In the genomic region with DNA sequence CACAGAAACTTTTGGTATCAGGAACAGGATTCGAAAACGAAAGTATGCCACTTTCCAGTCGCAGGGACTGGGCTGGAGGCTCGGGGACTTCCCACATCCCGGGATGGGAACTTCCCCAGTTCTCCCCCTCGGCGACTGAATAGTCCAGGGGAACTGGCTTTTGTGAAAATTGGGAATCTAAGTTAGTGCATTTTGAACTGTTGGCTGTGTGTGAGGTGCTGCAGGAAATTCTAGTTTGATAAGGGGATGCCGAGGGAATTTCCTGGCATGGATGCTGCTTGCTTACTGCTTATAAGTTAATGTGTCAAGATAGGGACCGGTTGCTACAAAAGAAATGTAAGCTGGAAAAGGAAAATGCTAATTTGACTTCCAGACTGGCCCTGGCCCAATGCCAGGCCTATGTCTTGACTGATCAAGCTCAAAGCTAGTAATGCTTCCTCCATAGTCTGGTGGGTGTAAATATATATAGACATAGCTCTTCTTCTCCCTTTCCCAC, we compare ENCODE assay signal across 8 cellular contexts.
DNase-seq lines count a peak whose midpoint lies in the region; ATAC-seq, FAIRE-seq and TF ChIP-seq lines count a peak whose summit lies in the region.

No MANE protein-coding gene starts in this region.

- no peaks in the 10 kb centered on the region for H4K20me1 ChIP-seq in endothelial cell of umbilical vein (replicated peaks; ENCODE audit: control insufficient read depth, extremely low read depth, insufficient read depth, low read length)

- in situ Hi-C loops in G401 (cut with HindIII; ENCODE audit: low sequenced_read_pairs), result no loop called here

- no peaks in the 10 kb centered on the region for H3K9me3 ChIP-seq in endothelial cell of umbilical vein (replicated peaks; ENCODE audit: control insufficient read depth, insufficient read depth, low read length)

- ATAC-seq in GM21423 (IDR thresholded peaks at IDR 0.05; ENCODE audit: unreplicated experiment) (no peak), HG02885 (IDR thresholded peaks at IDR 0.05; ENCODE audit: poor library complexity, unreplicated experiment) (no peak)

- H2AFZ ChIP-seq in endothelial cell of umbilical vein (ENCODE audit: low read depth, low read length), result peak overlapping the region; percentile 89

- FAIRE-seq in endothelial cell of umbilical vein (lab: Jason Lieb, UNC), result peak; percentile 74

- peak overlapping the region; percentile 44 to 83 (median 80) for H3K4me3 ChIP-seq in endothelial cell of umbilical vein (replicated peaks in 1 of 3; ENCODE audit: insufficient read depth in 1 of 3, low read depth in 1 of 3, low read length in 3 of 3)

- H3K36me3 Mint-ChIP-seq in nephron (ENCODE audit: low read depth), result no peaks in the 10 kb centered on the region

- BruUV-seq in endothelial cell of umbilical vein (replicated peaks; lab: Mats Ljungman, UMichigan), result no TSS peak

- dilution Hi-C loops in endothelial cell of umbilical vein (cut with MboI; ENCODE audit: extremely low pct_ligation_motif_present, low sequenced_read_pairs), result no loop called here

- peak overlapping the region; percentile 59 for H3K9ac ChIP-seq in endothelial cell of umbilical vein (replicated peaks; ENCODE audit: extremely low read depth, insufficient read depth, low read length)

- peak overlapping the region; percentile 89 for H3K4me2 ChIP-seq in endothelial cell of umbilical vein (ENCODE audit: insufficient read depth, low read length)

- H3K27ac Mint-ChIP-seq in nephron, result peak overlapping the region; percentile 64 to 96 (median 77)

- H3K9me1 ChIP-seq in endothelial cell of umbilical vein (replicated peaks; ENCODE audit: control insufficient read depth, extremely low read depth, insufficient read depth, low read length), result no peaks in the 10 kb centered on the region

- peak overlapping the region in 2 of 3 experiments; percentile 50 to 69 for H3K4me3 Mint-ChIP-seq in nephron

- H3K27me3 ChIP-seq in endothelial cell of umbilical vein (ENCODE audit: control insufficient read depth in 2 of 2, insufficient read depth in 2 of 2, low read length in 2 of 2), result peaks cover 7% of the 10 kb centered on the region in 2 experiments

- no peaks in the 10 kb centered on the region for H3K79me2 ChIP-seq in endothelial cell of umbilical vein (ENCODE audit: control insufficient read depth, insufficient read depth, low read length)

- no peaks in the 10 kb centered on the region for H3K36me3 ChIP-seq in endothelial cell of umbilical vein (ENCODE audit: control insufficient read depth in 2 of 2, extremely low read depth in 1 of 2, insufficient read depth in 2 of 2, low read length in 2 of 2)

- TF ChIP-seq CTCF in endothelial cell of umbilical vein (IDR thresholded peaks at IDR 0.05; ENCODE audit: extremely low read depth in 1 of 2, insufficient read depth in 1 of 2, low read depth in 1 of 2, low read length in 2 of 2), result no peak
- TF ChIP-seq CTCF in nephron (IDR thresholded peaks at IDR 0.05; ENCODE audit: unreplicated experiment in 3 of 3), result no peak

- POLR2A ChIA-PET in endothelial cell of umbilical vein (lab: Charles Lee), result interaction anchor here (0.7 kb wide), 1 partner anchor 73 kb away, joined by 4 read pairs; the partner anchor contains the start of gene EIF5

- peaks cover 18% of the 10 kb centered on the region for H3K4me1 Mint-ChIP-seq in nephron

- H3K9me3 Mint-ChIP-seq in nephron, result peaks cover 3% of the 10 kb centered on the region

- peaks cover 11% of the 10 kb centered on the region for H3K27me3 Mint-ChIP-seq in nephron (ENCODE audit: low read depth)

- CTCF ChIA-PET in endothelial cell of umbilical vein (lab: Charles Lee), result interaction anchor here (0.7 to 1.4 kb wide), 8 partner anchors 10 to 156 kb away, joined by 3 to 4 read pairs (median 4); no protein-coding TSS in a partner anchor

- intact Hi-C loops in endothelial cell of umbilical vein (cut with micrococcal nuclease), result no loop called here

- H3K4me1 ChIP-seq in endothelial cell of umbilical vein (ENCODE audit: control insufficient read depth, extremely low read depth, insufficient read depth, low read length), result peaks cover 4% of the 10 kb centered on the region

- H3K27ac ChIP-seq in endothelial cell of umbilical vein (ENCODE audit: insufficient read depth, low read depth, low read length), result peak overlapping the region; percentile 70

- TF ChIP-seq POLR2A in endothelial cell of umbilical vein (IDR thresholded peaks at IDR 0.05; ENCODE audit: low read depth, low read length), result no peak

- DNase-seq in G401 (ENCODE audit: low spot score) (peak; percentile 9), NCI-H524 treated with DMSO at 0.1 percent for 48 hours (lab: John Stamatoyannopoulos, UW) (peak; percentile 22), endothelial cell of umbilical vein (ENCODE audit: low read depth, low spot score) (peak; percentile 73), activated gamma-delta T cell treated with Interleukin-2 at 50 U/mL for 16 hours (no peak)
- no peak for DNase-seq in activated naive CD4-positive, alpha-beta T cell treated with Interleukin-2 at 50 U/mL for 16 hours

TF ChIP-seq in endothelial cell of umbilical vein, 7 proteins besides CTCF, POLR2A, EP300 and RAD21:
- TF ChIP-seq FOS (IDR thresholded peaks at IDR 0.05; ENCODE audit: borderline replicate concordance, insufficient read depth, low read length), result no peak
- no peak for TF ChIP-seq POLR2AphosphoS5 (IDR thresholded peaks at IDR 0.05; ENCODE audit: insufficient read depth, low read depth, low read length)
- TF ChIP-seq, protein P1, sequence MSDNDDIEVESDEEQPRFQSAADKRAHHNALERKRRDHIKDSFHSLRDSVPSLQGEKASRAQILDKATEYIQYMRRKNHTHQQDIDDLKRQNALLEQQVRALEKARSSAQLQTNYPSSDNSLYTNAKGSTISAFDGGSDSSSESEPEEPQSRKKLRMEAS (IDR thresholded peaks at IDR 0.05; ENCODE audit: insufficient read depth, insufficient read length), result no peak
- no peak for TF ChIP-seq EZH2 (IDR thresholded peaks at IDR 0.05; ENCODE audit: borderline replicate concordance, low read depth, low read length, severe bottlenecking)
- no peak for TF ChIP-seq GATA2 (IDR thresholded peaks at IDR 0.05; ENCODE audit: insufficient read depth, insufficient read length, low read depth, low read length)
- TF ChIP-seq JUN (IDR thresholded peaks at IDR 0.05; ENCODE audit: borderline replicate concordance, insufficient read depth, insufficient read length, low read depth), result no peak
- TF ChIP-seq MYC (IDR thresholded peaks at IDR 0.05; ENCODE audit: low read depth, low read length), result no peak

Comparison
In these comparisons a context has a peak if more than half of its experiments do, and no peak if none do; other contexts are left out.
1. DNase-seq: peak in G401 (single experiment), NCI-H524 treated with DMSO at 0.1 percent for 48 hours (single experiment) and endothelial cell of umbilical vein (single experiment); none in activated gamma-delta T cell treated with Interleukin-2 at 50 U/mL for 16 hours (single experiment) and activated naive CD4-positive, alpha-beta T cell treated with Interleukin-2 at 50 U/mL for 16 hours (single experiment).